Comparison of ENCODE assay signal across 8 cellular contexts in genomic region chr15:68821190-68821897, GRCh38. TPM values are rescaled to one million over a fixed set of nuclear protein-coding genes. Genes with fewer than 3 reads are reported as not detected.
DNase-seq lines count a peak whose midpoint lies in the region; ATAC-seq and TF ChIP-seq lines count a peak whose summit lies in the region.

No MANE protein-coding gene starts in this region.

- H2AK5ac ChIP-seq in trophoblast cell (ENCODE audit: low read length) = no peak overlapping the region

- no peaks in the 10 kb centered on the region for H3K27me3 Mint-ChIP-seq in activated B cell treated with CpG ODN at 0.5 μM for 24 hours

- peak overlapping the region; percentile 91 for H4K91ac ChIP-seq in trophoblast cell (ENCODE audit: low read depth, low read length)

- peak; percentile 16 for DNase-seq in stimulated activated CD4-positive, alpha-beta T cell treated with anti-CD3 and anti-CD28 coated beads, Interleukin-12 subunit alpha, Interleukin-12 subunit beta, amount 100 ng/mL, for 4 hours
- no peak for DNase-seq in stimulated activated CD4-positive, alpha-beta T cell treated with anti-CD3 and anti-CD28 coated beads, Interleukin-1b, Interleukin-23, amount 100 ng/mL, for 48 hours
- no peak for DNase-seq in activated B cell treated with CpG ODN at 0.5 μM for 24 hours
- DNase-seq in fibroblast of villous mesenchyme (ENCODE audit: low read depth) = peak; percentile 12
- DNase-seq in trophoblast cell = no peak
- DNase-seq in NCI-H187 treated with DMSO at 0.1 percent for 48 hours (lab: John Stamatoyannopoulos, UW) = no peak
- DNase-seq in NCI-H146 treated with DMSO at 0.1 percent for 48 hours (lab: John Stamatoyannopoulos, UW; ENCODE audit: unreplicated experiment) = no peak

- peak overlapping the region; percentile 83 for H3K14ac ChIP-seq in trophoblast cell (ENCODE audit: low read length)

- ATAC-seq in HG03135 (IDR thresholded peaks at IDR 0.05; ENCODE audit: unreplicated experiment) = peak; percentile 3
- ATAC-seq in activated B cell treated with CpG ODN at 0.5 μM for 24 hours (ENCODE audit: low read depth) = peak; percentile 5

- H2BK12ac ChIP-seq in trophoblast cell (ENCODE audit: low read length) = no peak overlapping the region

- peak overlapping the region; percentile 63 for H3K18ac ChIP-seq in trophoblast cell (ENCODE audit: low read length)

- H3K4me3 Mint-ChIP-seq in activated B cell treated with CpG ODN at 0.5 μM for 24 hours = peak overlapping the region; percentile 97

- peak overlapping the region; percentile 36 for H3K27ac ChIP-seq in trophoblast cell (ENCODE audit: low read depth, low read length)

- peak overlapping the region; percentile 97 for H3K27ac Mint-ChIP-seq in activated B cell treated with CpG ODN at 0.5 μM for 24 hours

- peak overlapping the region; percentile 30 for H2BK120ac ChIP-seq in trophoblast cell (ENCODE audit: insufficient read depth, low read length, poor library complexity)

- no peaks in the 10 kb centered on the region for H3K27me3 ChIP-seq in trophoblast cell (ENCODE audit: insufficient read depth, low read length)

- H4K8ac ChIP-seq in trophoblast cell (ENCODE audit: low read depth, low read length) = peak overlapping the region; percentile 91

- no peaks in the 10 kb centered on the region for H3K36me3 ChIP-seq in trophoblast cell (ENCODE audit: control insufficient read depth in 1 of 2, insufficient read depth in 2 of 2, low read length in 2 of 2)

- H2BK5ac ChIP-seq in trophoblast cell (ENCODE audit: low read depth, low read length, poor library complexity) = peak overlapping the region; percentile 30

- no peaks in the 10 kb centered on the region for H3K9me3 Mint-ChIP-seq in activated B cell treated with CpG ODN at 0.5 μM for 24 hours

- CTCF ChIA-PET in activated B cell treated with CpG ODN at 0.5 μM for 24 hours (lab: Charles Lee) = interaction anchor here (0.6 to 1.0 kb wide), 2 partner anchors 7 to 11 kb away, joined by 3 read pairs; no protein-coding TSS in a partner anchor

- H3K23ac ChIP-seq in trophoblast cell (ENCODE audit: low read length) = no peak overlapping the region

- H3K4me3 ChIP-seq in fibroblast of villous mesenchyme (ENCODE audit: low read depth, low read length) (peak overlapping the region; percentile 84), trophoblast cell (ENCODE audit: low read depth, low read length) (peak overlapping the region; percentile 99)

- H3K79me2 ChIP-seq in trophoblast cell (ENCODE audit: control insufficient read depth, insufficient read depth, low read length, poor library complexity) = peaks cover 36% of the 10 kb centered on the region

- peaks cover 21% of the 10 kb centered on the region for H3K36me3 Mint-ChIP-seq in activated B cell treated with CpG ODN at 0.5 μM for 24 hours (ENCODE audit: low read depth)

- POLR2A ChIA-PET in activated B cell treated with CpG ODN at 0.5 μM for 24 hours (lab: Charles Lee) = interaction anchor here (0.7 to 6.6 kb wide), 6 partner anchors 28 to 631 kb away, joined by 3 to 167 read pairs (median 8); partner anchors contain the start of gene RPLP1

- peak overlapping the region; percentile 73 for H3K4ac ChIP-seq in trophoblast cell (ENCODE audit: low read depth, low read length)

- TF ChIP-seq CTCF in activated B cell treated with CpG ODN at 0.5 μM for 24 hours (IDR thresholded peaks at IDR 0.05) (no peak), fibroblast of villous mesenchyme (IDR thresholded peaks at IDR 0.05; ENCODE audit: insufficient read depth, low read depth, low read length) (no peak)

- H3K4me1 Mint-ChIP-seq in activated B cell treated with CpG ODN at 0.5 μM for 24 hours = peaks cover 24% of the 10 kb centered on the region

- intact Hi-C loops in activated B cell treated with CpG ODN at 0.5 μM for 24 hours (cut with micrococcal nuclease) = loop anchor here (2.0 to 10.0 kb wide), 3 partner anchors 87 to 633 kb away; partner anchors contain the start of genes FEM1B and RPLP1

- H2AFZ ChIP-seq in trophoblast cell (ENCODE audit: insufficient read depth, low read length, poor library complexity) = peak overlapping the region; percentile 97

- peak overlapping the region; percentile 52 for H4K12ac ChIP-seq in trophoblast cell (ENCODE audit: low read depth, low read length)

- peak overlapping the region; percentile 89 for H3K4me2 ChIP-seq in trophoblast cell (ENCODE audit: low read length)

- WGBS in trophoblast cell (ENCODE audit: extremely low coverage, insufficient coverage, insufficient read length) = no CpG with 5 or more reads among the region's 63 CpGs

- H3K9me3 ChIP-seq in trophoblast cell (ENCODE audit: insufficient read depth, low read depth, low read length) = no peaks in the 10 kb centered on the region

- peaks cover 4 to 6% of the 10 kb centered on the region in 2 experiments for H3K4me1 ChIP-seq in trophoblast cell (ENCODE audit: control insufficient read depth in 1 of 2, insufficient read depth in 2 of 2, low read length in 2 of 2)

- H3K9ac ChIP-seq in trophoblast cell (ENCODE audit: low read length) = no peak overlapping the region

- peaks cover 40% of the 10 kb centered on the region for H3K79me1 ChIP-seq in trophoblast cell (ENCODE audit: low read length)

RNA-seq across cellular contexts. Expression of gene ANP32A, which starts 0.6 kb away (rescaled TPM):
- total RNA-seq in activated B cell treated with CpG ODN at 0.5 μM for 24 hours (199 and 218 TPM in 2 replicates), fibroblast of villous mesenchyme (28.7 and 38.0 TPM in 2 replicates)
- 247 and 258 TPM in 2 replicates for polyA plus RNA-seq in trophoblast cell (2013)

Comparison
In these comparisons a context has a peak if more than half of its experiments do, and no peak if none do; other contexts are left out.
1. DNase-seq: peak in stimulated activated CD4-positive, alpha-beta T cell treated with anti-CD3 and anti-CD28 coated beads, Interleukin-12 subunit alpha, Interleukin-12 subunit beta, amount 100 ng/mL, for 4 hours (single experiment) and fibroblast of villous mesenchyme (single experiment); none in stimulated activated CD4-positive, alpha-beta T cell treated with anti-CD3 and anti-CD28 coated beads, Interleukin-1b, Interleukin-23, amount 100 ng/mL, for 48 hours (single experiment), activated B cell treated with CpG ODN at 0.5 μM for 24 hours (single experiment), trophoblast cell (0 of 2), NCI-H187 treated with DMSO at 0.1 percent for 48 hours (single experiment) and NCI-H146 treated with DMSO at 0.1 percent for 48 hours (single experiment).